In genomic region chr7:44967571-44968446, GRCh38 we compare ENCODE assay signal across 8 cellular contexts. TPM values are rescaled to one million over a fixed set of nuclear protein-coding genes. Genes with fewer than 3 reads are reported as not detected.
DNase-seq lines count a peak whose midpoint lies in the region; ATAC-seq lines count a peak whose summit lies in the region.

No MANE protein-coding gene starts in this region.

- H3K27me3 Mint-ChIP-seq in T-helper 17 cell = no peaks in the 10 kb centered on the region

- H3K4me3 Mint-ChIP-seq in T-helper 17 cell = no peak overlapping the region

- peaks cover 17% of the 10 kb centered on the region for H3K4me1 Mint-ChIP-seq in T-helper 17 cell

- no peak for ATAC-seq in T-helper 17 cell
- ATAC-seq in left cardiac atrium = no peak
- no peak for ATAC-seq in stimulated activated naive CD8-positive, alpha-beta T cell treated with anti-CD3 and anti-CD28 coated beads, Interleukin-15, Interleukin-2, amounts not matched to agents 100 U/mL and 50 U/mL, for 24 hours
- no peak for ATAC-seq in HG02763 (IDR thresholded peaks at IDR 0.05; ENCODE audit: unreplicated experiment)

- no peaks in the 10 kb centered on the region for H3K9me3 ChIP-seq in T-helper 17 cell (ENCODE audit: control insufficient read depth, low read length, poor library complexity, severe bottlenecking)

- H3K27ac Mint-ChIP-seq in T-helper 17 cell = peak overlapping the region; percentile 75

- DNase-seq in activated CD8-positive, alpha-beta memory T cell treated with anti-CD3 and anti-CD28 coated beads, Interleukin-2, amount 50 U/mL, for 48 hours = peak; percentile 53
- no peak for DNase-seq in activated CD8-positive, alpha-beta memory T cell treated with anti-CD3 and anti-CD28 coated beads, Interleukin-2, amount 50 U/mL, for 4 hours
- no peak for DNase-seq in T-helper 17 cell
- DNase-seq in left cardiac atrium = peak; percentile 37
- DNase-seq in stimulated activated naive CD8-positive, alpha-beta T cell treated with anti-CD3 and anti-CD28 coated beads, Interleukin-15, Interleukin-2, amounts not matched to agents 100 U/mL and 50 U/mL, for 24 hours = peak; percentile 6
- DNase-seq in amniotic stem cell (lab: John Stamatoyannopoulos, UW) = no peak
- no peak for DNase-seq in NCI-H748 treated with DMSO at 0.1 percent for 48 hours (lab: John Stamatoyannopoulos, UW)

- H3K36me3 Mint-ChIP-seq in T-helper 17 cell (ENCODE audit: low read depth) = peaks cover 3% of the 10 kb centered on the region

- intact Hi-C loops in left cardiac atrium (cut with DNase I) = no loop called here

RNA-seq across cellular contexts. Expression of gene MYO1G, which starts 11.0 kb away (rescaled TPM):
- total RNA-seq in T-helper 17 cell = 100 to 1,000 TPM; 245 to 291 TPM
- 1 to 10 TPM; 3.1 to 3.5 TPM for total RNA-seq in left cardiac atrium

RNA-seq across cellular contexts. Expression of gene CCM2, which starts 32.2 kb away (rescaled TPM):
- 10 to 100 TPM; 77.4 to 83.0 TPM for total RNA-seq in T-helper 17 cell
- total RNA-seq in left cardiac atrium = 10 to 100 TPM; 33.5 to 36.5 TPM

Comparison
In these comparisons a context has a peak if more than half of its experiments do, and no peak if none do; other contexts are left out.
1. DNase-seq: peak in activated CD8-positive, alpha-beta memory T cell treated with anti-CD3 and anti-CD28 coated beads, Interleukin-2, amount 50 U/mL, for 48 hours (single experiment), left cardiac atrium (single experiment) and stimulated activated naive CD8-positive, alpha-beta T cell treated with anti-CD3 and anti-CD28 coated beads, Interleukin-15, Interleukin-2, amounts not matched to agents 100 U/mL and 50 U/mL, for 24 hours (single experiment); none in activated CD8-positive, alpha-beta memory T cell treated with anti-CD3 and anti-CD28 coated beads, Interleukin-2, amount 50 U/mL, for 4 hours (single experiment), T-helper 17 cell (0 of 3), amniotic stem cell (single experiment) and NCI-H748 treated with DMSO at 0.1 percent for 48 hours (single experiment).
2. RNA of gene MYO1G, which starts 11.0 kb away (total RNA-seq): 245 to 291 TPM in T-helper 17 cell; 3.1 to 3.5 TPM in left cardiac atrium; every median in the first group is over 10 times any median in the second.